In genomic region chr4:108849611-108850406, GRCh38 we compare ENCODE assay signal across 9 cellular contexts.
DNase-seq lines count a peak whose midpoint lies in the region; ATAC-seq and TF ChIP-seq lines count a peak whose summit lies in the region.
"Had no signal": no experiment of that assay in that cellular context is flagged by ENCODE, and none has a peak within 500 bp of the region (broad histone marks: within the 10 kb centered on the region; RNA-seq: fewer than 3 reads in every experiment).

No MANE protein-coding gene starts in this region.

- H3K9me3 Mint-ChIP-seq in activated CD4-positive, alpha-beta T cell treated with anti-CD3 and anti-CD28 coated beads, Interleukin-2, amount 10 ng/mL, durations not matched to agents 24 days and 14 days: peaks cover 2% of the 10 kb centered on the region
- no peaks in the 10 kb centered on the region for H3K9me3 Mint-ChIP-seq in nephron
- H3K9me3 Mint-ChIP-seq: CD4-positive, CD25-positive, alpha-beta regulatory T cell had no signal

- DNase-seq in activated CD4-positive, alpha-beta T cell treated with anti-CD3 and anti-CD28 coated beads, Interleukin-2, amount 10 ng/mL, durations not matched to agents 24 days and 14 days: peak; percentile 72
- DNase-seq in activated CD4-positive, alpha-beta T cell treated with anti-CD3 and anti-CD28 coated beads for 4 hours: no peak
- DNase-seq in T-helper 17 cell (no peak), MV-4-11 (lab: John Stamatoyannopoulos, UW) (no peak), middle frontal gyrus (ENCODE audit: extremely low spot score, low spot score) (no peak)
- DNase-seq in NK-92 treated with Interleukin-12 subunit alpha and Interleukin-12 subunit beta, amount 100 ng/mL, for 24 hours (lab: John Stamatoyannopoulos, UW): no peak

- peaks cover 27% of the 10 kb centered on the region for H3K4me1 Mint-ChIP-seq in activated CD4-positive, alpha-beta T cell treated with anti-CD3 and anti-CD28 coated beads, Interleukin-2, amount 10 ng/mL, durations not matched to agents 24 days and 14 days
- H3K4me1 Mint-ChIP-seq in T-helper 17 cell (peaks cover 15% of the 10 kb centered on the region), nephron (peaks cover 23% of the 10 kb centered on the region)

- H3K36me3 Mint-ChIP-seq in activated CD4-positive, alpha-beta T cell treated with anti-CD3 and anti-CD28 coated beads, Interleukin-2, amount 10 ng/mL, durations not matched to agents 24 days and 14 days (ENCODE audit: low read depth): no peaks in the 10 kb centered on the region
- H3K36me3 Mint-ChIP-seq in T-helper 17 cell (ENCODE audit: low read depth) (no peaks in the 10 kb centered on the region), nephron (ENCODE audit: low read depth) (peaks cover 27% of the 10 kb centered on the region)
- H3K36me3 Mint-ChIP-seq: CD4-positive, CD25-positive, alpha-beta regulatory T cell had no signal

- no peaks in the 10 kb centered on the region for H3K9me3 ChIP-seq in T-helper 17 cell (ENCODE audit: control insufficient read depth, low read length, poor library complexity, severe bottlenecking)

- ATAC-seq in HG03064 (IDR thresholded peaks at IDR 0.05; ENCODE audit: low read depth, unreplicated experiment) (peak; percentile 94), T-helper 17 cell (peak; percentile 30)

- no peak for TF ChIP-seq CTCF in nephron (IDR thresholded peaks at IDR 0.05; ENCODE audit: unreplicated experiment in 3 of 3)

- H3K27me3 Mint-ChIP-seq in activated CD4-positive, alpha-beta T cell treated with anti-CD3 and anti-CD28 coated beads, Interleukin-2, amount 10 ng/mL, durations not matched to agents 24 days and 14 days: peaks cover under 1% of the 10 kb centered on the region
- H3K27me3 Mint-ChIP-seq in T-helper 17 cell (no peaks in the 10 kb centered on the region), nephron (ENCODE audit: low read depth) (no peaks in the 10 kb centered on the region)
- H3K27me3 Mint-ChIP-seq: CD4-positive, CD25-positive, alpha-beta regulatory T cell had no signal

- H3K4me3 Mint-ChIP-seq in activated CD4-positive, alpha-beta T cell treated with anti-CD3 and anti-CD28 coated beads, Interleukin-2, amount 10 ng/mL, durations not matched to agents 24 days and 14 days: peak overlapping the region; percentile 68
- no peak overlapping the region for H3K4me3 Mint-ChIP-seq in T-helper 17 cell
- H3K4me3 Mint-ChIP-seq in nephron: no peak overlapping the region
- H3K4me3 Mint-ChIP-seq: CD4-positive, CD25-positive, alpha-beta regulatory T cell had no signal

- intact Hi-C loops in activated CD4-positive, alpha-beta T cell treated with anti-CD3 and anti-CD28 coated beads, Interleukin-2, amount 10 ng/mL, durations not matched to agents 24 days and 14 days (cut with micrococcal nuclease): loop anchor here (2.0 to 5.0 kb wide), 2 partner anchors 32 to 123 kb away; no protein-coding TSS in a partner anchor

- peak overlapping the region; percentile 56 for H3K27ac Mint-ChIP-seq in activated CD4-positive, alpha-beta T cell treated with anti-CD3 and anti-CD28 coated beads, Interleukin-2, amount 10 ng/mL, durations not matched to agents 24 days and 14 days
- H3K27ac Mint-ChIP-seq in T-helper 17 cell (no peak overlapping the region), nephron (peak overlapping the region; percentile 19 to 90 (median 46))
